ENCODE assay signal across 8 cellular contexts in the genomic region with DNA sequence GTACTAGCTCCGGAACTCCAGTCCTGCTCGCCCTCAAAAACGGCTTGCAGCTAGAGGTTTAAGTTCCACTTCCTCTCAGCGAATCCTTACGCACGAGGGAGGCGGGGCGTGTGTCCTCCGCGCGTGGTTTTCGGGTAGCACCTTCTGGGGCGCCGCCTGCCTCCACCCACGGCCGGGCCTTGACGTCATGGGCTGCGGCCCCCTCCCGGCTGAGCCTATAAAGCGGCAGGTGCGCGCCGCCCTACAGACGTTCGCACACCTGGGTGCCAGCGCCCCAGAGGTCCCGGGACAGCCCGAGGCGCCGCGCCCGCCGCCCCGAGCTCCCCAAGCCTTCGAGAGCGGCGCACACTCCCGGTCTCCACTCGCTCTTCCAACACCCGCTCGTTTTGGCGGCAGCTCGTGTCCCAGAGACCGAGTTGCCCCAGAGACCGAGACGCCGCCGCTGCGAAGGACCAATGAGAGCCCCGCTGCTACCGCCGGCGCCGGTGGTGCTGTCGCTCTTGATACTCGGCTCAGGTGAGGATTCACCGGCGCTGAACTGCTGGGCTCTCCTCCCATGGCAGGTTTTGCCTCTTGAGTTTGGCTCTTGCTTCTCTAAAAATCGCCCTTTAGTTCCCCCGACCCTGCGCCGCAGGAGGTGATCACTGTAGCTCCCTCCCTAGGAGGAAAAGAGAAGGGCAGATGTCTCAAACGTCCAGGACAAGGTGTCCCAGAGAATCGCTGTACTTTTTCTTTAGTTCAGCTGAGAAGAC. TPM values are rescaled to one million over a fixed set of nuclear protein-coding genes. Genes with fewer than 3 reads are reported as not detected.
DNase-seq lines count a peak whose midpoint lies in the region; ATAC-seq and TF ChIP-seq lines count a peak whose summit lies in the region.

A gene with protein sequence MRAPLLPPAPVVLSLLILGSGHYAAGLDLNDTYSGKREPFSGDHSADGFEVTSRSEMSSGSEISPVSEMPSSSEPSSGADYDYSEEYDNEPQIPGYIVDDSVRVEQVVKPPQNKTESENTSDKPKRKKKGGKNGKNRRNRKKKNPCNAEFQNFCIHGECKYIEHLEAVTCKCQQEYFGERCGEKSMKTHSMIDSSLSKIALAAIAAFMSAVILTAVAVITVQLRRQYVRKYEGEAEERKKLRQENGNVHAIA (plus strand): TSS at position 246 of the 752 bp plus-strand sequence. CDS start 210 bp downstream, at position 456.

- H3K27me3 ChIP-seq in OCI-LY3 (ENCODE audit: low read depth, low read length) = peaks cover 3% of the 10 kb centered on the region; the same call in 1 of the 2 replicates

- no peaks in the 10 kb centered on the region for H4K20me1 ChIP-seq in OCI-LY3 (ENCODE audit: insufficient read depth, low read length)

- H3K9ac ChIP-seq in OCI-LY3 (ENCODE audit: low read length) = peak within 1 kb of the TSS; percentile 63

- TF ChIP-seq CTCF in OCI-LY3 (IDR thresholded peaks at IDR 0.05; ENCODE audit: low read depth, low read length) = peak; percentile 60
- peak; percentile 82 for TF ChIP-seq CTCF in fibroblast of mammary gland (conservative IDR thresholded peaks at IDR 0.05; ENCODE audit: control insufficient read depth, insufficient read depth, low read depth, low read length)
- TF ChIP-seq CTCF in nephron progenitor cell (IDR thresholded peaks at IDR 0.05) = peak; percentile 43

- H3K4me3 Mint-ChIP-seq in activated T-cell treated with anti-CD3 and anti-CD28 coated beads, Interleukin-2, amount 50 U/mL, for 4 hours = peak within 1 kb of the TSS; percentile 95
- H3K4me3 Mint-ChIP-seq in nephron progenitor cell = peak within 1 kb of the TSS; percentile 87
- H3K4me3 Mint-ChIP-seq in stimulated activated naive CD8-positive, alpha-beta T cell treated with anti-CD3 and anti-CD28 coated beads, Interleukin-15, Interleukin-2, amounts not matched to agents 100 ng/mL and 50 ng/mL, for 24 hours = peak within 1 kb of the TSS; percentile 85

- peaks cover 4% of the 10 kb centered on the region for H3K36me3 Mint-ChIP-seq in activated T-cell treated with anti-CD3 and anti-CD28 coated beads, Interleukin-2, amount 50 U/mL, for 4 hours (ENCODE audit: insufficient read depth)
- no peaks in the 10 kb centered on the region for H3K36me3 Mint-ChIP-seq in nephron progenitor cell (ENCODE audit: low read depth)
- H3K36me3 Mint-ChIP-seq in stimulated activated naive CD8-positive, alpha-beta T cell treated with anti-CD3 and anti-CD28 coated beads, Interleukin-15, Interleukin-2, amounts not matched to agents 100 ng/mL and 50 ng/mL, for 24 hours (ENCODE audit: low read depth) = peaks cover 4% of the 10 kb centered on the region

- no peak within 1 kb of the TSS for H3K27ac Mint-ChIP-seq in nephron progenitor cell
- H3K27ac Mint-ChIP-seq in stimulated activated naive CD8-positive, alpha-beta T cell treated with anti-CD3 and anti-CD28 coated beads, Interleukin-15, Interleukin-2, amounts not matched to agents 100 ng/mL and 50 ng/mL, for 24 hours = peak within 1 kb of the TSS; percentile 74

- H3K4me2 ChIP-seq in OCI-LY3 (ENCODE audit: low read length) = peak within 1 kb of the TSS; percentile 84

- ATAC-seq in GM19023 (IDR thresholded peaks at IDR 0.05; ENCODE audit: unreplicated experiment) (peak; percentile 91), HG03175 (IDR thresholded peaks at IDR 0.05; ENCODE audit: unreplicated experiment) (peak; percentile 95)
- peak; percentile 91 to 92 for ATAC-seq in activated T-cell treated with anti-CD3 and anti-CD28 coated beads, Interleukin-2, amount 50 U/mL, for 4 hours

- no peaks in the 10 kb centered on the region for H3K9me3 ChIP-seq in OCI-LY3 (ENCODE audit: insufficient read depth, low read length)

- H3K4me3 ChIP-seq in OCI-LY3 (ENCODE audit: low read length) (peak within 1 kb of the TSS; percentile 93), fibroblast of mammary gland (ENCODE audit: control insufficient read depth, low read depth, low read length) (peak within 1 kb of the TSS; percentile 81)

- H3K27ac ChIP-seq in OCI-LY3 (ENCODE audit: low read length) = peak within 1 kb of the TSS; percentile 27

- H3K4me1 ChIP-seq in OCI-LY3 (ENCODE audit: low read length) = peaks cover 4% of the 10 kb centered on the region; the same call in 1 of the 2 replicates

- H3K27me3 Mint-ChIP-seq in activated T-cell treated with anti-CD3 and anti-CD28 coated beads, Interleukin-2, amount 50 U/mL, for 4 hours (ENCODE audit: low read depth) = peaks cover 3% of the 10 kb centered on the region
- peaks cover 48% of the 10 kb centered on the region for H3K27me3 Mint-ChIP-seq in nephron progenitor cell (ENCODE audit: low read depth, poor library complexity)
- H3K27me3 Mint-ChIP-seq in stimulated activated naive CD8-positive, alpha-beta T cell treated with anti-CD3 and anti-CD28 coated beads, Interleukin-15, Interleukin-2, amounts not matched to agents 100 ng/mL and 50 ng/mL, for 24 hours = peaks cover 6% of the 10 kb centered on the region

- no peaks in the 10 kb centered on the region for H3K9me3 Mint-ChIP-seq in activated T-cell treated with anti-CD3 and anti-CD28 coated beads, Interleukin-2, amount 50 U/mL, for 4 hours
- no peaks in the 10 kb centered on the region for H3K9me3 Mint-ChIP-seq in nephron progenitor cell
- H3K9me3 Mint-ChIP-seq in stimulated activated naive CD8-positive, alpha-beta T cell treated with anti-CD3 and anti-CD28 coated beads, Interleukin-15, Interleukin-2, amounts not matched to agents 100 ng/mL and 50 ng/mL, for 24 hours = no peaks in the 10 kb centered on the region

- no peaks in the 10 kb centered on the region for H3K36me3 ChIP-seq in OCI-LY3 (replicated peaks; ENCODE audit: low read depth, low read length)

- peak within 1 kb of the TSS; percentile 96 for H2AFZ ChIP-seq in OCI-LY3 (ENCODE audit: low read depth, low read length)

- H3K4me1 Mint-ChIP-seq in activated T-cell treated with anti-CD3 and anti-CD28 coated beads, Interleukin-2, amount 50 U/mL, for 4 hours (ENCODE audit: low read depth) = peaks cover 13% of the 10 kb centered on the region
- peaks cover 6% of the 10 kb centered on the region for H3K4me1 Mint-ChIP-seq in nephron progenitor cell
- H3K4me1 Mint-ChIP-seq in stimulated activated naive CD8-positive, alpha-beta T cell treated with anti-CD3 and anti-CD28 coated beads, Interleukin-15, Interleukin-2, amounts not matched to agents 100 ng/mL and 50 ng/mL, for 24 hours (ENCODE audit: low read depth) = peaks cover 13% of the 10 kb centered on the region

- DNase-seq in AML-193 (lab: John Stamatoyannopoulos, UW) (peak; percentile 72 to 75), fibroblast of mammary gland (ENCODE audit: low read depth) (peak; percentile 79), nephron progenitor cell (peak; percentile 67)
- DNase-seq in activated T-cell treated with anti-CD3 and anti-CD28 coated beads, Interleukin-2, amount 50 U/mL, for 4 hours = peak; percentile 94

- no peaks in the 10 kb centered on the region for H3K79me2 ChIP-seq in OCI-LY3 (ENCODE audit: low read length)

RNA-seq across cellular contexts. Expression of the gene that starts here (rescaled TPM):
- total RNA-seq in activated T-cell treated with anti-CD3 and anti-CD28 coated beads, Interleukin-2, amount 50 U/mL, for 4 hours = under 1 TPM; 0.73 to 0.92 (median 0.79) TPM

Comparison
In these comparisons a context has a peak if more than half of its experiments do, and no peak if none do; other contexts are left out.
1. Peak in every context shown above with its lines: DNase-seq, ATAC-seq, H3K4me3 ChIP-seq and H3K27ac ChIP-seq.
2. Peak in DNase-seq and ATAC-seq in activated T-cell treated with anti-CD3 and anti-CD28 coated beads, Interleukin-2, amount 50 U/mL, for 4 hours; RNA of the gene not detected or under 1 TPM.